ENCODE assay signal across 1 cellular context in the genomic region with DNA sequence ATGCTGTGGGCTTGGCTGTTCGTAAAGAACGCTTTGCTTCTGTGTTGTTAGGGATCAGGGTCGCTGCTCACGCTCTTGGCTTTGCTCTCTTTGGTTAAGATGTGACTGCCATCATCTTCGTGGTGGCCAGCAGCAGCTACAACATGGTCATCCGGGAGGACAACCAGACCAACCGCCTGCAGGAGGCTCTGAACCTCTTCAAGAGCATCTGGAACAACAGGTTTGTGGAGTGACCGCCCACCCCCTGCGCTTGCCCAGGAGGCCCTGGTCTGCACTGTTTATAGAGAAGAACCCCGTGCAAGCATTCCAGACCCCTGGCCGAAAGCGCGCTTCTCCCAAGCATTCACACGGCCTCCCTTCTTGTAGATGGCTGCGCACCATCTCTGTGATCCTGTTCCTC.
TF ChIP-seq lines count a peak whose summit lies in the region.

No MANE protein-coding gene starts in this region.

TF ChIP-seq in HepG2, 621 proteins besides CTCF, POLR2A, EP300 and RAD21:
- TF ChIP-seq ELF4 (CRISPR knock-in tag; IDR thresholded peaks at IDR 0.05; ENCODE audit: borderline replicate concordance) (no peak), AGO2 (optimal IDR thresholded peaks at IDR 0.05; ENCODE audit: low read depth, low read length) (peak; percentile 60)
